Comparison of ENCODE assay signal across 19 cellular contexts in genomic region chr5:147431586-147431985, GRCh38.
A peak's percentile ranks its signal among the peaks of the same experiment; 100 is the strongest.
DNase-seq lines count a peak whose midpoint lies in the region; ATAC-seq and TF ChIP-seq lines count a peak whose summit lies in the region.
"Had no signal": no experiment of that assay in that cellular context is flagged by ENCODE, and none has a peak within 500 bp of the region (broad histone marks: within the 10 kb centered on the region; RNA-seq: fewer than 3 reads in every experiment).

No MANE protein-coding gene starts in this region.

- DNase-seq in ELF-1 (ENCODE audit: low read depth, low spot score), result peak; percentile 51
- DNase-seq in SKM-1 (lab: John Stamatoyannopoulos, UW; ENCODE audit: unreplicated experiment), result peak; percentile 17
- DNase-seq in hepatocyte (ENCODE audit: low spot score), result no peak
- no peak for DNase-seq in prostate gland (ENCODE audit: low spot score)
- DNase-seq in kidney glomerular epithelial cell (lab: John Stamatoyannopoulos, UW), result no peak
- no peak for DNase-seq in kidney tubule cell (ENCODE audit: low spot score)
- DNase-seq: colonic mucosa; DMS 273 treated with DMSO at 0.1 percent for 48 hours; foreskin melanocyte; left ventricle myocardium inferior; NCI-H146; NCI-H2171 treated with DMSO at 0.1 percent for 48 hours; PC-9; stimulated activated CD4-positive, alpha-beta T cell treated with anti-CD3 and anti-CD28 coated beads, Interleukin-2, amount 100 ng/mL, for 48 hours; stomach had no signal

- H3K4me1 ChIP-seq in hepatocyte (ENCODE audit: insufficient read depth), result peaks cover 49% of the 10 kb centered on the region
- no peaks in the 10 kb centered on the region for H3K4me1 ChIP-seq in prostate gland (replicated peaks)

- H3K27ac ChIP-seq in hepatocyte, result peak overlapping the region; percentile 73
- peak overlapping the region; percentile 20 to 35 for H3K27ac ChIP-seq in prostate gland
- H3K27ac ChIP-seq: colonic mucosa, epithelial cell of prostate, left ventricle myocardium inferior, parathyroid adenoma, PC-9 had no signal

- intact Hi-C loops in prostate gland (cut with DNase I), result no loop called here

- ATAC-seq in HG02588 (IDR thresholded peaks at IDR 0.05; ENCODE audit: unreplicated experiment), result no peak
- no peak for ATAC-seq in GM18511 (IDR thresholded peaks at IDR 0.05; ENCODE audit: unreplicated experiment)

- no peaks in the 10 kb centered on the region for H3K27me3 ChIP-seq in hepatocyte
- no peaks in the 10 kb centered on the region for H3K27me3 ChIP-seq in prostate gland (replicated peaks; ENCODE audit: insufficient read depth)
- H3K27me3 ChIP-seq: colonic mucosa, stomach had no signal

- H3K4me3 ChIP-seq in hepatocyte (no peak overlapping the region), prostate gland (no peak overlapping the region)
- H3K4me3 ChIP-seq: colonic mucosa, left ventricle myocardium inferior, PC-9, stomach had no signal

- no peak for TF ChIP-seq CTCF in hepatocyte (IDR thresholded peaks at IDR 0.05; ENCODE audit: poor library complexity)
- TF ChIP-seq CTCF in prostate gland (IDR thresholded peaks at IDR 0.05), result no peak

- no peaks in the 10 kb centered on the region for H3K9me2 ChIP-seq in hepatocyte (replicated peaks; ENCODE audit: insufficient read depth)

- H3K9me3 ChIP-seq in hepatocyte (ENCODE audit: low read depth) (no peaks in the 10 kb centered on the region), prostate gland (no peaks in the 10 kb centered on the region)
- H3K9me3 ChIP-seq: colonic mucosa, left ventricle myocardium inferior, stomach had no signal

- H4K20me1 ChIP-seq in hepatocyte (ENCODE audit: insufficient read depth, poor library complexity, severe bottlenecking), result no peaks in the 10 kb centered on the region

- peaks cover 52% of the 10 kb centered on the region for H3K79me2 ChIP-seq in hepatocyte
- H3K79me2 ChIP-seq: parathyroid adenoma had no signal

- H3K36me3 ChIP-seq in hepatocyte (replicated peaks; ENCODE audit: insufficient read depth, low read depth), result no peaks in the 10 kb centered on the region
- no peaks in the 10 kb centered on the region for H3K36me3 ChIP-seq in prostate gland
- H3K36me3 ChIP-seq: colonic mucosa, left ventricle myocardium inferior, stomach had no signal

- H2AFZ ChIP-seq in hepatocyte, result no peak overlapping the region
- H2AFZ ChIP-seq: parathyroid adenoma, PC-9 had no signal

- peak overlapping the region; percentile 40 for H3K4me2 ChIP-seq in hepatocyte
- H3K4me2 ChIP-seq: PC-9 had no signal

- 45% methylated on average over 3 of the region's 3 CpGs for WGBS in hepatocyte (ENCODE audit: low lambda C conversion rate, missing lambda C conversion rate)
- 61% methylated on average over 3 of the region's 3 CpGs for WGBS in prostate gland

- no peak for TF ChIP-seq POLR2A in prostate gland (IDR thresholded peaks at IDR 0.05)

Comparison
In these comparisons a context has a peak if more than half of its experiments do, and no peak if none do; other contexts are left out.
1. DNase-seq: peak in ELF-1 (single experiment) and SKM-1 (single experiment); none in hepatocyte (single experiment), prostate gland (single experiment), kidney glomerular epithelial cell (single experiment) and kidney tubule cell (single experiment).